ENCODE assay signal across 15 cellular contexts in the genomic region with DNA sequence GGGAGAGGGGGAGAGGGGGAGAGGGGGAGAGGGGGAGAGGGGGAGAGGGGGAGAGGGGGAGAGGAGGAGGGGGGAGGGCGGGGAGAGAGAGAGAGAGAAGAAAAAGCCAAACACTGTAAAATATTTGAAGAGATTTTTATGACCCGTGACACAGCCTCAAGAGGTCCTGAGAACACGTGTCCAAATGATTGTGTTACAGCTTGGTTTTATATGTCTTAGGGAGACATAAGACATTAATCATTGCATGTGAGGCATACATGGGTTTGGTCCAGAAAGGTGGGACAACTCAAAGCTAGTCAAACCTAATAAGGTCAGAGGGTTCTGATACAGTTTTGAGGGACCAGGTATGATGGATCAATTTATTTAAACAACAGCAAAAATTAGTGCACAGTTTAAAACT.
DNase-seq lines count a peak whose midpoint lies in the region; ATAC-seq and TF ChIP-seq lines count a peak whose summit lies in the region.
"Had no signal": no experiment of that assay in that cellular context is flagged by ENCODE, and none has a peak within 500 bp of the region (broad histone marks: within the 10 kb centered on the region; RNA-seq: fewer than 3 reads in every experiment).

No MANE protein-coding gene starts in this region.

- no peak overlapping the region for H3K4me2 ChIP-seq in Karpas-422 (ENCODE audit: low read depth, low read length, poor library complexity, severe bottlenecking)
- H3K4me2 ChIP-seq: BLaER1 had no signal

- DNase-seq in NCI-H1417 (lab: John Stamatoyannopoulos, UW) (peak in 2 of 3 experiments; percentile 50 to 97), NCI-H1417 treated with DMSO at 0.1 percent for 48 hours (lab: John Stamatoyannopoulos, UW) (no peak), Karpas-422 (no peak), epithelial cell of prostate (ENCODE audit: low read depth, low spot score) (no peak), renal cortical epithelial cell (ENCODE audit: low read depth) (peak; percentile 71), body of pancreas (no peak), nucleus accumbens (lab: John Stamatoyannopoulos, UW) (no peak)
- DNase-seq: CD8-positive, alpha-beta T cell; EL; HFFc6; NCI-H2029 treated with DMSO at 0.1 percent for 48 hours; NK-92 treated with Interleukin-12 subunit alpha and Interleukin-12 subunit beta, amount 100 ng/mL, for 24 hours; SIG-M5 had no signal

- TF ChIP-seq POLR2A in body of pancreas (IDR thresholded peaks at IDR 0.05): no peak

- intact Hi-C loops in body of pancreas (cut with DNase I): no loop called here

- no peaks in the 10 kb centered on the region for H3K27me3 ChIP-seq in Karpas-422 (ENCODE audit: low read length)
- H3K27me3 ChIP-seq in body of pancreas: no peaks in the 10 kb centered on the region
- H3K27me3 ChIP-seq: BLaER1 had no signal

- H2AFZ ChIP-seq in Karpas-422 (ENCODE audit: low read length): no peak overlapping the region

- ATAC-seq in HG02571 (IDR thresholded peaks at IDR 0.05; ENCODE audit: unreplicated experiment) (no peak), body of pancreas (no peak)
- ATAC-seq: CD8-positive, alpha-beta T cell had no signal

- H3K9ac ChIP-seq in Karpas-422 (ENCODE audit: low read length): no peak overlapping the region
- H3K9ac ChIP-seq: BLaER1 had no signal

- peaks cover 37% of the 10 kb centered on the region for H3K4me1 ChIP-seq in Karpas-422 (ENCODE audit: low read length)
- H3K4me1 ChIP-seq in body of pancreas: no peaks in the 10 kb centered on the region
- H3K4me1 ChIP-seq: BLaER1 had no signal

- H3K9me2 ChIP-seq in Karpas-422 (replicated peaks; ENCODE audit: insufficient read depth, low read length): no peaks in the 10 kb centered on the region

- WGBS in body of pancreas, 2 donors: 79 to 80% methylated on average over 3 of the region's 3 CpGs

- no peak for TF ChIP-seq CTCF in body of pancreas (IDR thresholded peaks at IDR 0.05)

- no peak overlapping the region for H3K4me3 ChIP-seq in Karpas-422 (ENCODE audit: low read length)
- no peak overlapping the region for H3K4me3 ChIP-seq in body of pancreas
- H3K4me3 ChIP-seq: BLaER1 had no signal

- H3K27ac ChIP-seq in Karpas-422 (ENCODE audit: low read length): peak overlapping the region; percentile 47
- H3K27ac ChIP-seq in epithelial cell of prostate: peak overlapping the region; percentile 59
- H3K27ac ChIP-seq in body of pancreas: no peak overlapping the region
- H3K27ac ChIP-seq: BLaER1 had no signal

- H3K36me3 ChIP-seq in Karpas-422 (ENCODE audit: insufficient read depth, low read length) (0 out of 2 replicates have a peak, but pooled peaks cover 3% of the 10 kb centered on the region), body of pancreas (replicated peaks in 1 of 2; ENCODE audit: insufficient read depth in 1 of 2, low read depth in 2 of 2) (no peaks in the 10 kb centered on the region)
- H3K36me3 ChIP-seq: BLaER1 had no signal

- H4K20me1 ChIP-seq in Karpas-422 (ENCODE audit: insufficient read depth, low read depth, low read length): no peaks in the 10 kb centered on the region
- H4K20me1 ChIP-seq: BLaER1 had no signal

- H3K79me2 ChIP-seq in Karpas-422 (ENCODE audit: low read length): no peaks in the 10 kb centered on the region

- H3K9me3 ChIP-seq in Karpas-422 (ENCODE audit: low read length) (no peaks in the 10 kb centered on the region), body of pancreas (no peaks in the 10 kb centered on the region)
- H3K9me3 ChIP-seq: BLaER1 had no signal

Comparison
In these comparisons a context has a peak if more than half of its experiments do, and no peak if none do; other contexts are left out.
1. DNase-seq: peak in NCI-H1417 (2 of 3) and renal cortical epithelial cell (single experiment); none in NCI-H1417 treated with DMSO at 0.1 percent for 48 hours (single experiment), Karpas-422 (single experiment), epithelial cell of prostate (single experiment), body of pancreas (0 of 4) and nucleus accumbens (0 of 56).
2. H3K27ac ChIP-seq: peak in Karpas-422 (single experiment) and epithelial cell of prostate (single experiment); none in body of pancreas (0 of 4).